In the genomic region with DNA sequence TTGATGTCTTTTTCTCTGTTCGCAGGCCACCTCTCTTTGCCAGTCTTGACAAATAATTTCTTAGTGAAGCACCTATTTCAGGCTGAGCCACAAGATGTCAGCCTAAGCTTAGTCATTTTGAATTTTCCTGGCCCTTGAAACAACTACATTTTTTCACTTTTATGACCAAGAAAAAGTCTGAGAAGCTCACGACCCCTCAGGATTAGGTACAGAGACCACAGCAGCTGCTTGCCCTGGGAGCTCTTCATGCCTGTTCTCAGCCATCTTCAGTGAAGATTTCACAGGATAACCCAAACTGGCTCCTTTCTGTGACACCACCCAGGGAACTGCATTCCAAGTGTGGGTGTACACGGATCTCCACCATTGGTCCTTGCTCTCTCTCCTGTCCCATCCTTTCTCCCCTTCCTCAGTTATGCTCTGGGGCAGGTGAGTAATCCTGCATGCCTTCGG, we compare ENCODE assay signal across 8 cellular contexts. TPM values are rescaled to one million over a fixed set of nuclear protein-coding genes. Genes with fewer than 3 reads are reported as not detected.
DNase-seq lines count a peak whose midpoint lies in the region; ATAC-seq and TF ChIP-seq lines count a peak whose summit lies in the region.

No MANE protein-coding gene starts in this region.

- peaks cover 17% of the 10 kb centered on the region for H3K9me3 Mint-ChIP-seq in GM23338

- DNase-seq in AG04449 (ENCODE audit: low read depth, low spot score) (no peak), GM23338 (ENCODE audit: low spot score) (peak; percentile 58), Panc1 (ENCODE audit: low read depth, low spot score) (peak; percentile 13), foreskin keratinocyte (peak in 1 of 2 donors; percentile 34), sciatic nerve (ENCODE audit: low spot score) (no peak), activated T-cell treated with anti-CD3 and anti-CD28 coated beads for 4 hours (no peak)

- no peak overlapping the region; the same call in 1 of the 2 replicates for H2AFZ ChIP-seq in GM23338

- no peaks in the 10 kb centered on the region for H3K36me3 ChIP-seq in GM23338 (ENCODE audit: insufficient read depth)
- no peaks in the 10 kb centered on the region for H3K36me3 ChIP-seq in Panc1 (ENCODE audit: control insufficient read depth, insufficient read depth, low read length)

- H3K4me1 Mint-ChIP-seq in GM23338, result peaks cover 4% of the 10 kb centered on the region

- POLR2A ChIA-PET in AG04449 (lab: Yijun Ruan, JAX) (no interaction called here), Panc1 (lab: Charles Lee) (no interaction called here)

- H4K20me1 ChIP-seq in GM23338 (replicated peaks; ENCODE audit: insufficient read depth), result no peaks in the 10 kb centered on the region

- no peak overlapping the region for H3K4me3 ChIP-seq in AG04449 (ENCODE audit: low read depth, low read length)
- H3K4me3 ChIP-seq in GM23338, result no peak overlapping the region
- H3K4me3 ChIP-seq in Panc1 (ENCODE audit: low read depth in 2 of 2, low read length in 2 of 2), result no peak overlapping the region

- no peaks in the 10 kb centered on the region for H3K79me2 ChIP-seq in GM23338 (replicated peaks; ENCODE audit: insufficient read depth)

- no peak; the same call in 2 of the 3 replicates for ATAC-seq in GM23338
- no peak for ATAC-seq in Panc1
- ATAC-seq in foreskin keratinocyte, result peak; percentile 57
- ATAC-seq in sciatic nerve, result peak; percentile 76
- ATAC-seq in HG02970 (IDR thresholded peaks at IDR 0.05; ENCODE audit: low FRiP score, unreplicated experiment), result no peak
- no peak for ATAC-seq in GM21786 (IDR thresholded peaks at IDR 0.05; ENCODE audit: unreplicated experiment)

- peaks cover 11% of the 10 kb centered on the region for H3K36me3 Mint-ChIP-seq in GM23338 (ENCODE audit: low read depth)

- in situ Hi-C loops in Panc1 (cut with HindIII; ENCODE audit: low pct_unique_long_range_greater_than_20kb, low sequenced_read_pairs), result no loop called here

- BruUV-seq in Panc1 (replicated peaks; lab: Mats Ljungman, UMichigan), result no TSS peak

- no peaks in the 10 kb centered on the region for H3K27me3 ChIP-seq in GM23338 (ENCODE audit: insufficient read depth)
- H3K27me3 ChIP-seq in Panc1 (ENCODE audit: control insufficient read depth, insufficient read depth, low read length), result no peaks in the 10 kb centered on the region
- no peaks in the 10 kb centered on the region for H3K27me3 ChIP-seq in foreskin keratinocyte

- no peak overlapping the region for H3K27ac Mint-ChIP-seq in GM23338

- no peak overlapping the region for H3K4me2 ChIP-seq in GM23338

- no peaks in the 10 kb centered on the region for H3K9me2 ChIP-seq in GM23338 (ENCODE audit: insufficient read depth)

- H3F3A ChIP-seq in GM23338 (replicated peaks; ENCODE audit: low read depth), result no peaks in the 10 kb centered on the region

- CTCF ChIA-PET in AG04449 (lab: Yijun Ruan, JAX) (interaction anchor here (0.9 to 12.9 kb wide), 22 partner anchors 8 to 818 kb away, joined by 3 to 582 read pairs (median 6); no protein-coding TSS in a partner anchor), Panc1 (lab: Charles Lee) (no interaction called here)

- no peak overlapping the region for H3K4me3 Mint-ChIP-seq in GM23338

- H3K4me1 ChIP-seq in GM23338 (ENCODE audit: insufficient read depth) (no peaks in the 10 kb centered on the region), Panc1 (ENCODE audit: control insufficient read depth, insufficient read depth, low read length) (no peaks in the 10 kb centered on the region), foreskin keratinocyte (peaks cover 5% of the 10 kb centered on the region)

- intact Hi-C loops in Panc1 (cut with micrococcal nuclease; ENCODE audit: unreplicated experiment), result loop anchor here (2.0 kb wide), 1 partner anchor 134 kb away; no protein-coding TSS in a partner anchor
- intact Hi-C loops in sciatic nerve (cut with DNase I), result loop anchor here (10.0 kb wide), 1 partner anchor 134 kb away; no protein-coding TSS in a partner anchor

- peak; percentile 54 for TF ChIP-seq CTCF in AG04449 (IDR thresholded peaks at IDR 0.05; ENCODE audit: insufficient read depth, low read length, missing control alignments)
- peak; percentile 74 to 78 for TF ChIP-seq CTCF in GM23338 (conservative IDR thresholded peaks at IDR 0.05; ENCODE audit: low read depth in 2 of 2)
- TF ChIP-seq CTCF in Panc1 (IDR thresholded peaks at IDR 0.05), result peak; percentile 53; the same call in 1 of the 2 replicates
- peak; percentile 87 for TF ChIP-seq CTCF in foreskin keratinocyte (conservative IDR thresholded peaks at IDR 0.05)

- H3K27ac ChIP-seq in GM23338 (ENCODE audit: low read depth) (no peak overlapping the region), Panc1 (ENCODE audit: low read length) (no peak overlapping the region), foreskin keratinocyte (no peak overlapping the region)

- no peaks in the 10 kb centered on the region for H3K9me3 ChIP-seq in Panc1 (ENCODE audit: control insufficient read depth, insufficient read depth, low read depth, low read length)

- no peaks in the 10 kb centered on the region for H3K27me3 Mint-ChIP-seq in GM23338 (ENCODE audit: insufficient read depth, low read depth, poor library complexity)

TF ChIP-seq in GM23338, 12 proteins besides CTCF, POLR2A, EP300 and RAD21 (continues in another document):
- TF ChIP-seq NANOG (IDR thresholded peaks at IDR 0.05; ENCODE audit: borderline replicate concordance) (no peak), CREB1 (CRISPR knock-in tag; IDR thresholded peaks at IDR 0.05; ENCODE audit: low read depth) (no peak), EZH2 (IDR thresholded peaks at IDR 0.05; ENCODE audit: low read depth, unreplicated experiment) (no peak), POLR2AphosphoS5 (IDR thresholded peaks at IDR 0.05; ENCODE audit: low read depth) (no peak), STAT1 (IDR thresholded peaks at IDR 0.05; ENCODE audit: unreplicated experiment) (no peak)
- TF ChIP-seq, protein P1, sequence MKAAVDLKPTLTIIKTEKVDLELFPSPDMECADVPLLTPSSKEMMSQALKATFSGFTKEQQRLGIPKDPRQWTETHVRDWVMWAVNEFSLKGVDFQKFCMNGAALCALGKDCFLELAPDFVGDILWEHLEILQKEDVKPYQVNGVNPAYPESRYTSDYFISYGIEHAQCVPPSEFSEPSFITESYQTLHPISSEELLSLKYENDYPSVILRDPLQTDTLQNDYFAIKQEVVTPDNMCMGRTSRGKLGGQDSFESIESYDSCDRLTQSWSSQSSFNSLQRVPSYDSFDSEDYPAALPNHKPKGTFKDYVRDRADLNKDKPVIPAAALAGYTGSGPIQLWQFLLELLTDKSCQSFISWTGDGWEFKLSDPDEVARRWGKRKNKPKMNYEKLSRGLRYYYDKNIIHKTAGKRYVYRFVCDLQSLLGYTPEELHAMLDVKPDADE (IDR thresholded peaks at IDR 0.05), result no peak
- TF ChIP-seq, protein P2, sequence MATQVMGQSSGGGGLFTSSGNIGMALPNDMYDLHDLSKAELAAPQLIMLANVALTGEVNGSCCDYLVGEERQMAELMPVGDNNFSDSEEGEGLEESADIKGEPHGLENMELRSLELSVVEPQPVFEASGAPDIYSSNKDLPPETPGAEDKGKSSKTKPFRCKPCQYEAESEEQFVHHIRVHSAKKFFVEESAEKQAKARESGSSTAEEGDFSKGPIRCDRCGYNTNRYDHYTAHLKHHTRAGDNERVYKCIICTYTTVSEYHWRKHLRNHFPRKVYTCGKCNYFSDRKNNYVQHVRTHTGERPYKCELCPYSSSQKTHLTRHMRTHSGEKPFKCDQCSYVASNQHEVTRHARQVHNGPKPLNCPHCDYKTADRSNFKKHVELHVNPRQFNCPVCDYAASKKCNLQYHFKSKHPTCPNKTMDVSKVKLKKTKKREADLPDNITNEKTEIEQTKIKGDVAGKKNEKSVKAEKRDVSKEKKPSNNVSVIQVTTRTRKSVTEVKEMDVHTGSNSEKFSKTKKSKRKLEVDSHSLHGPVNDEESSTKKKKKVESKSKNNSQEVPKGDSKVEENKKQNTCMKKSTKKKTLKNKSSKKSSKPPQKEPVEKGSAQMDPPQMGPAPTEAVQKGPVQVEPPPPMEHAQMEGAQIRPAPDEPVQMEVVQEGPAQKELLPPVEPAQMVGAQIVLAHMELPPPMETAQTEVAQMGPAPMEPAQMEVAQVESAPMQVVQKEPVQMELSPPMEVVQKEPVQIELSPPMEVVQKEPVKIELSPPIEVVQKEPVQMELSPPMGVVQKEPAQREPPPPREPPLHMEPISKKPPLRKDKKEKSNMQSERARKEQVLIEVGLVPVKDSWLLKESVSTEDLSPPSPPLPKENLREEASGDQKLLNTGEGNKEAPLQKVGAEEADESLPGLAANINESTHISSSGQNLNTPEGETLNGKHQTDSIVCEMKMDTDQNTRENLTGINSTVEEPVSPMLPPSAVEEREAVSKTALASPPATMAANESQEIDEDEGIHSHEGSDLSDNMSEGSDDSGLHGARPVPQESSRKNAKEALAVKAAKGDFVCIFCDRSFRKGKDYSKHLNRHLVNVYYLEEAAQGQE (IDR thresholded peaks at IDR 0.05; ENCODE audit: unreplicated experiment), result no peak

RNA-seq across cellular contexts. Expression of a gene that starts 38.4 kb away (rescaled TPM):
- 0.52 TPM in 1 of 2 replicates, not detected in the other for total RNA-seq in GM23338 (2014; rRNA removed; shearing (Covaris generic))
- polyA plus RNA-seq in GM23338 (2016; fragmentation: Nextera tagmentation; extraction: Ambion mirVana) (0.66 and 0.73 TPM in 2 replicates), foreskin keratinocyte (1.7 and 1.9 TPM in 2 replicates)
- total RNA-seq in Panc1 (2021; ENCODE audit: unreplicated experiment) (0.03 TPM), foreskin keratinocyte (7.8 TPM in 2 replicates), sciatic nerve (30.1 TPM)
- not detected for polyA plus RNA-seq in Panc1 (2012; ENCODE audit: insufficient read length)

Comparison
In these comparisons a context has a peak if more than half of its experiments do, and no peak if none do; other contexts are left out.
1. DNase-seq: peak in GM23338 (single experiment) and Panc1 (single experiment); none in AG04449 (single experiment), sciatic nerve (single experiment) and activated T-cell treated with anti-CD3 and anti-CD28 coated beads for 4 hours (single experiment).
2. ATAC-seq: peak in foreskin keratinocyte (single experiment) and sciatic nerve (single experiment); none in GM23338 (single experiment), Panc1 (single experiment), HG02970 (single experiment) and GM21786 (single experiment).
3. Peak in every context shown above with its lines, with median percentiles within 50 percentile points of each other: CTCF ChIP-seq.